Comparison of ENCODE assay signal across 29 cellular contexts in the genomic region with DNA sequence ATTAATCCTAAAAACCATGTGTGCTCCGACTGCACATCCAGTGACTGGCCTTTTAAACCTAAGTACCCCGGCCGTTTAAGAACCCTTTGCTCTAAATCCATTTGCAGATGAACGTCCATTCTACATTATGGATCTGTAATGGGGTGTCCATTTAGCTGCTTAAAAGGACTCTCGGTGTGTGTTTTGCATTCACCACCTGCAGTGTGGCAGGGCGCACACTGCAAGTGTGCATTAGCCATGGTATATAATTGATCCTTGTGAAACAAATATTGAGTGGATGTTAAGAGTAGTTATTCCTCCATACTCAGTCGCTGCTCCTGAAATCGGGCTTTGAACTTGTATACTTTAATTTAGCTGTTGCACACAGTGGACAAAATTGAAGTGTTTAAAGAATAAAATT.
"Had no signal": no experiment of that assay in that cellular context is flagged by ENCODE, and none has a peak within 500 bp of the region (broad histone marks: within the 10 kb centered on the region; RNA-seq: fewer than 3 reads in every experiment).

No MANE protein-coding gene starts in this region.

- DNase-seq: stimulated activated CD4-positive, alpha-beta T cell treated with anti-CD3 and anti-CD28 coated beads, Interleukin-2, amount 100 ng/mL, for 48 hours; stimulated activated CD4-positive, alpha-beta T cell treated with anti-CD3 and anti-CD28 coated beads, Interleukin-4, amount 100 ng/mL, for 1 hour; stimulated activated CD4-positive, alpha-beta T cell treated with anti-CD3 and anti-CD28 coated beads, Interleukin-4, amount 100 ng/mL, for 24 hours; stimulated activated CD4-positive, alpha-beta T cell treated with anti-CD3 and anti-CD28 coated beads, Interleukin-4, amount 100 ng/mL, for 4 hours; stimulated activated CD8-positive, alpha-beta memory T cell treated with anti-CD3 and anti-CD28 coated beads, Interleukin-4, amount 100 ng/mL, for 48 hours; stimulated activated naive B cell treated with anti-CD40 and anti-IgM and Interleukin-4, amounts not matched to agents 10 μg/mL and 1 μg/mL and 100 μg/mL, for 72 hours; stimulated activated naive CD4-positive, alpha-beta T cell; stimulated activated naive CD4-positive, alpha-beta T cell treated with Interleukin-2 at 50 U/mL for 16 hours; stimulated activated naive CD8-positive, alpha-beta T cell treated with anti-CD3 and anti-CD28 coated beads, Interleukin-15, amount 100 ng/mL, for 72 hours; stimulated activated naive CD8-positive, alpha-beta T cell treated with anti-CD3 and anti-CD28 coated beads, Interleukin-15, Interleukin-2, amounts not matched to agents 100 U/mL and 50 U/mL, for 24 hours; stomach; substantia nigra; testis; thyroid gland; tibial artery; transverse colon; trophoblast cell; upper lobe of left lung; upper lobe of right lung; uterus had no signal

- H3K36me3 ChIP-seq: stomach, suprapubic skin, thoracic aorta, thyroid gland, tibial artery, tibial nerve, transverse colon, upper lobe of left lung, upper lobe of right lung, uterus, vagina had no signal

- H3K27me3 ChIP-seq: stomach, suprapubic skin, testis, thyroid gland, tibial artery, tibial nerve, transverse colon, upper lobe of left lung, upper lobe of right lung, uterus, vagina had no signal

- H3K27me3 Mint-ChIP-seq: stimulated activated memory B cell treated with anti-CD40 and anti-IgM and Interleukin-4, amounts not matched to agents 10 μg/mL and 1 μg/mL and 100 μg/mL, for 72 hours; stimulated activated naive B cell treated with anti-CD40 and anti-IgM and Interleukin-4, amounts not matched to agents 10 μg/mL and 1 μg/mL and 100 μg/mL, for 72 hours; stimulated activated naive CD8-positive, alpha-beta T cell treated with anti-CD3 and anti-CD28 coated beads, Interleukin-15, Interleukin-2, amounts not matched to agents 100 ng/mL and 50 ng/mL, for 24 hours had no signal

- H3K27ac ChIP-seq: stomach, suprapubic skin, testis, thoracic aorta, thyroid gland, tibial artery, tibial nerve, transverse colon, upper lobe of left lung, upper lobe of right lung, uterus, vagina had no signal

- H3K9me3 Mint-ChIP-seq: stimulated activated effector memory CD8-positive, alpha-beta T cell treated with anti-CD3 and anti-CD28 coated beads, Interleukin-12 subunit alpha, Interleukin-12 subunit beta, amount 100 ng/mL, for 72 hours; stimulated activated memory B cell treated with anti-CD40 and anti-IgM and Interleukin-4, amounts not matched to agents 10 μg/mL and 1 μg/mL and 100 μg/mL, for 72 hours; stimulated activated naive CD8-positive, alpha-beta T cell treated with anti-CD3 and anti-CD28 coated beads, Interleukin-15, amount 100 ng/mL, for 72 hours; stimulated activated naive CD8-positive, alpha-beta T cell treated with anti-CD3 and anti-CD28 coated beads, Interleukin-15, Interleukin-2, amounts not matched to agents 100 ng/mL and 50 ng/mL, for 24 hours; type B pancreatic cell had no signal

- H3K4me1 Mint-ChIP-seq: stimulated activated effector memory CD8-positive, alpha-beta T cell treated with anti-CD3 and anti-CD28 coated beads, Interleukin-12 subunit alpha, Interleukin-12 subunit beta, amount 100 ng/mL, for 72 hours; stimulated activated memory B cell treated with anti-CD40 and anti-IgM and Interleukin-4, amounts not matched to agents 10 μg/mL and 1 μg/mL and 100 μg/mL, for 72 hours; stimulated activated naive B cell treated with anti-CD40 and anti-IgM and Interleukin-4, amounts not matched to agents 10 μg/mL and 1 μg/mL and 100 μg/mL, for 72 hours; stimulated activated naive CD8-positive, alpha-beta T cell treated with anti-CD3 and anti-CD28 coated beads, Interleukin-15, amount 100 ng/mL, for 72 hours had no signal

- ATAC-seq: stimulated activated effector memory CD8-positive, alpha-beta T cell treated with anti-CD3 and anti-CD28 coated beads, Interleukin-12 subunit alpha, Interleukin-12 subunit beta, amount 100 ng/mL, for 72 hours; stimulated activated memory B cell treated with anti-CD40 and anti-IgM and Interleukin-4, amounts not matched to agents 10 μg/mL and 1 μg/mL and 100 μg/mL, for 72 hours; stimulated activated naive B cell treated with anti-CD40 and anti-IgM and Interleukin-4, amounts not matched to agents 10 μg/mL and 1 μg/mL and 100 μg/mL, for 72 hours; stimulated activated naive CD8-positive, alpha-beta T cell treated with anti-CD3 and anti-CD28 coated beads, Interleukin-15, amount 100 ng/mL, for 72 hours; stimulated activated naive CD8-positive, alpha-beta T cell treated with anti-CD3 and anti-CD28 coated beads, Interleukin-15, Interleukin-2, amounts not matched to agents 100 U/mL and 50 U/mL, for 24 hours; upper lobe of right lung had no signal

- H3K4me3 ChIP-seq: stomach, suprapubic skin, testis, thoracic aorta, thyroid gland, tibial artery, tibial nerve, transverse colon, upper lobe of left lung, upper lobe of right lung, uterus, vagina had no signal

- H3K4me3 Mint-ChIP-seq: stimulated activated effector memory CD8-positive, alpha-beta T cell treated with anti-CD3 and anti-CD28 coated beads, Interleukin-12 subunit alpha, Interleukin-12 subunit beta, amount 100 ng/mL, for 72 hours; stimulated activated memory B cell treated with anti-CD40 and anti-IgM and Interleukin-4, amounts not matched to agents 10 μg/mL and 1 μg/mL and 100 μg/mL, for 72 hours; stimulated activated naive B cell treated with anti-CD40 and anti-IgM and Interleukin-4, amounts not matched to agents 10 μg/mL and 1 μg/mL and 100 μg/mL, for 72 hours; stimulated activated naive CD8-positive, alpha-beta T cell treated with anti-CD3 and anti-CD28 coated beads, Interleukin-15, amount 100 ng/mL, for 72 hours; stimulated activated naive CD8-positive, alpha-beta T cell treated with anti-CD3 and anti-CD28 coated beads, Interleukin-15, Interleukin-2, amounts not matched to agents 100 ng/mL and 50 ng/mL, for 24 hours; type B pancreatic cell had no signal

- H3K27ac Mint-ChIP-seq: stimulated activated effector memory CD8-positive, alpha-beta T cell treated with anti-CD3 and anti-CD28 coated beads, Interleukin-12 subunit alpha, Interleukin-12 subunit beta, amount 100 ng/mL, for 72 hours; stimulated activated memory B cell treated with anti-CD40 and anti-IgM and Interleukin-4, amounts not matched to agents 10 μg/mL and 1 μg/mL and 100 μg/mL, for 72 hours; stimulated activated naive B cell treated with anti-CD40 and anti-IgM and Interleukin-4, amounts not matched to agents 10 μg/mL and 1 μg/mL and 100 μg/mL, for 72 hours; stimulated activated naive CD8-positive, alpha-beta T cell treated with anti-CD3 and anti-CD28 coated beads, Interleukin-15, amount 100 ng/mL, for 72 hours; stimulated activated naive CD8-positive, alpha-beta T cell treated with anti-CD3 and anti-CD28 coated beads, Interleukin-15, Interleukin-2, amounts not matched to agents 100 ng/mL and 50 ng/mL, for 24 hours; type B pancreatic cell had no signal

- FAIRE-seq: urothelium cell line had no signal

- H3K36me3 Mint-ChIP-seq: stimulated activated effector memory CD8-positive, alpha-beta T cell treated with anti-CD3 and anti-CD28 coated beads, Interleukin-12 subunit alpha, Interleukin-12 subunit beta, amount 100 ng/mL, for 72 hours; stimulated activated memory B cell treated with anti-CD40 and anti-IgM and Interleukin-4, amounts not matched to agents 10 μg/mL and 1 μg/mL and 100 μg/mL, for 72 hours; stimulated activated naive B cell treated with anti-CD40 and anti-IgM and Interleukin-4, amounts not matched to agents 10 μg/mL and 1 μg/mL and 100 μg/mL, for 72 hours; type B pancreatic cell had no signal

- H3K9me3 ChIP-seq: stomach, suprapubic skin, testis, thoracic aorta, thyroid gland, tibial artery, tibial nerve, transverse colon, upper lobe of left lung, upper lobe of right lung, uterus, vagina had no signal
